8 cellular contexts compared by ENCODE assay signal in the genomic region with DNA sequence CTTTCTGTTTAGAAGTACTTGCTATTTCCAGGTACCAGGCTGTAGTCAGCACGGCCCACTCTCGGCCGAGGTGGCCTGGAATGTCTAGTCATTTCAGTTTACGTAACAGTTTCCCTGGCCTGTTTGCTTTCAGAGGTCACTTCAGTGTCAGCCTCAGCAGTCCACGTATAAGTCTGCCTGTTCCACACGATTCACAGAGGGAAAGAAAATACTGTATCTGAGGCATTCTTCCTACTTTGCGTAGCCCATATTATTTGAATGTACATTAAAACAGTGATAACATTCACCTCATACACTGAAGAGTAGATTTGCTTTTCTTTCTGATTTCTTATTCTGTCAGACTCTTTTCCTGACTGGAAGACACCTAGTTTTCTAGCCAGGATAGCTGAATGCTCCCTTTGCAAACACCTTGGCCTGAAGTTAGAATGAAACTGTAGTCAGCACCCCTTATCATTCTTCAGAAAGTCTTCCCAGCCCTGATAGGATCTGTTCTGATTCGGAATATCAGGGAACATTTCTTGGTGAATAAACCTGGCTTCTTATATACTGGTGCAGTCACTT.
A peak's percentile ranks its signal among the peaks of the same experiment; 100 is the strongest.
DNase-seq lines count a peak whose midpoint lies in the region; ATAC-seq, FAIRE-seq and TF ChIP-seq lines count a peak whose summit lies in the region.

No MANE protein-coding gene starts in this region.

- peak overlapping the region; percentile 76 to 100 for H3K27ac ChIP-seq in aorta (ENCODE audit: low read depth in 1 of 2, low read length in 2 of 2)

- DNase-seq in SIG-M5 treated with dmso at 0.1 percent for 504 hours (lab: John Stamatoyannopoulos, UW; ENCODE audit: unreplicated experiment) (peak; percentile 44), SIG-M5 (lab: John Stamatoyannopoulos, UW) (no peak), cerebellum (ENCODE audit: low spot score) (peak; percentile 63), lung microvascular endothelial cell (ENCODE audit: low read depth in 2 of 2) (peak; percentile 93 to 94), aorta (peak in 1 of 2 donors; percentile 70), GM12892 (ENCODE audit: insufficient read length) (no peak), DMS79 (lab: John Stamatoyannopoulos, UW) (no peak)
- no peak for DNase-seq in activated CD4-positive, alpha-beta T cell treated with anti-CD3 and anti-CD28 coated beads for 1 hour

- WGBS in aorta, 2 donors, result 6 to 9% methylated on average over 8 of the region's 8 CpGs

- no peak for TF ChIP-seq POLR2A in GM12892 (IDR thresholded peaks at IDR 0.05; ENCODE audit: low read depth, low read length)

- no peaks in the 10 kb centered on the region for H3K9me3 ChIP-seq in aorta (ENCODE audit: control insufficient read depth, low read length)

- peaks cover 5 to 17% of the 10 kb centered on the region in 2 donors for H3K4me1 ChIP-seq in aorta (ENCODE audit: control insufficient read depth in 1 of 2, insufficient read depth in 2 of 2, low read length in 2 of 2)

- ATAC-seq in aorta (ENCODE audit: low FRiP score), result peak; percentile 84

- H3K36me3 ChIP-seq in aorta (ENCODE audit: control insufficient read depth in 1 of 2, insufficient read depth in 2 of 2, low read length in 1 of 2), result no peaks in the 10 kb centered on the region

- H3K4me3 ChIP-seq in aorta (ENCODE audit: low read length in 2 of 2), result no peak overlapping the region

- no peak for FAIRE-seq in GM12892 (lab: Jason Lieb, UNC)

- no peaks in the 10 kb centered on the region for H3K27me3 ChIP-seq in aorta (ENCODE audit: control insufficient read depth in 1 of 2, insufficient read depth in 2 of 2, low read length in 1 of 2)

- intact Hi-C loops in aorta (cut with DNase I), result loop anchor here (2.0 to 10.0 kb wide), 6 partner anchors 33 to 140 kb away; no protein-coding TSS in a partner anchor

Comparison
In these comparisons a context has a peak if more than half of its experiments do, and no peak if none do; other contexts are left out.
1. DNase-seq: peak in SIG-M5 treated with dmso at 0.1 percent for 504 hours (single experiment), cerebellum (single experiment) and lung microvascular endothelial cell (2 of 2); none in SIG-M5 (single experiment), activated CD4-positive, alpha-beta T cell treated with anti-CD3 and anti-CD28 coated beads for 1 hour (single experiment), GM12892 (single experiment) and DMS79 (single experiment).